Comparison of ENCODE assay signal across 8 cellular contexts in genomic region chr1:16168144-16168496, GRCh38. TPM values are rescaled to one million over a fixed set of nuclear protein-coding genes. Genes with fewer than 3 reads are reported as not detected.
DNase-seq lines count a peak whose midpoint lies in the region; ATAC-seq and TF ChIP-seq lines count a peak whose summit lies in the region.
"Not testable (repeated sequence)": the region's sequence is repeated elsewhere in the genome, so short reads cannot be mapped to it uniquely, and the experiment has no call there.

No MANE protein-coding gene starts in this region.

- not testable (repeated sequence) for H3K9me3 Mint-ChIP-seq in CD4-positive, alpha-beta T cell; activated naive CD8-positive, alpha-beta T cell (ENCODE audit: low read depth); endodermal cell

- not testable (repeated sequence) for H3K27ac ChIP-seq in CD4-positive, alpha-beta T cell (ENCODE audit: low read depth, low read length); HUES64 (ENCODE audit: low read depth, low read length); endodermal cell (ENCODE audit: low read depth, low read length)
- H3K27ac ChIP-seq in stomach = peak overlapping the region in 3 of 5 donors; percentile 72 to 85 (median 81)

- not testable (repeated sequence) for DNase-seq in CD4-positive, alpha-beta T cell; T-helper 17 cell; endodermal cell; stomach
- DNase-seq in left kidney (ENCODE audit: low read depth, low spot score) = peak; percentile 79

- H3K36me3 Mint-ChIP-seq in CD4-positive, alpha-beta T cell (ENCODE audit: low read depth); T-helper 17 cell (ENCODE audit: low read depth); activated naive CD8-positive, alpha-beta T cell; endodermal cell (ENCODE audit: low read depth): not testable (repeated sequence)

- not testable (repeated sequence) for TF ChIP-seq CTCF in CD4-positive, alpha-beta T cell (IDR thresholded peaks at IDR 0.05); endodermal cell (conservative IDR thresholded peaks at IDR 0.05); stomach (IDR thresholded peaks at IDR 0.05)

- POLR2A ChIA-PET in CD4-positive, alpha-beta T cell (lab: Charles Lee) = interaction anchor here (0.9 to 1.4 kb wide), 4 partner anchors 8 to 49 kb away, joined by 3 to 5 read pairs (median 4); partner anchors contain the start of gene EPHA2

- not testable (repeated sequence) for H3K9ac ChIP-seq in HUES64 (ENCODE audit: low read depth, low read length); endodermal cell (ENCODE audit: extremely low read depth, low read length, poor library complexity, severe bottlenecking)

- CTCF ChIA-PET in CD4-positive, alpha-beta T cell (lab: Charles Lee) = not testable (repeated sequence)

- H3K27ac Mint-ChIP-seq in CD4-positive, alpha-beta T cell = peak overlapping the region; percentile 16
- H3K27ac Mint-ChIP-seq in T-helper 17 cell (peak overlapping the region; percentile 53), endodermal cell (peak overlapping the region; percentile 80)
- H3K27ac Mint-ChIP-seq in activated naive CD8-positive, alpha-beta T cell = not testable (repeated sequence)

- H3K27me3 ChIP-seq in CD4-positive, alpha-beta T cell (ENCODE audit: control insufficient read depth, insufficient read depth, low read length); HUES64 (ENCODE audit: insufficient read depth, low read length); endodermal cell (ENCODE audit: control insufficient read depth, insufficient read depth, low read length, poor library complexity, severe bottlenecking); neuron (ENCODE audit: insufficient read depth, low read length); stomach: not testable (repeated sequence)

- H3K4me3 Mint-ChIP-seq in CD4-positive, alpha-beta T cell = peak overlapping the region; percentile 70
- H3K4me3 Mint-ChIP-seq in T-helper 17 cell (peak overlapping the region; percentile 79), endodermal cell (peak overlapping the region; percentile 60)
- H3K4me3 Mint-ChIP-seq in activated naive CD8-positive, alpha-beta T cell = peak overlapping the region; percentile 77

- peak overlapping the region; percentile 53 for H3K4me3 ChIP-seq in HUES64 (ENCODE audit: low read length)
- H3K4me3 ChIP-seq in endodermal cell (ENCODE audit: low read length) = not testable (repeated sequence)
- H3K4me3 ChIP-seq in neuron (ENCODE audit: low read length) = peak overlapping the region; percentile 45
- H3K4me3 ChIP-seq in stomach = peak overlapping the region; percentile 53 to 60 (median 55)

- not testable (repeated sequence) for TF ChIP-seq EP300 in stomach (IDR thresholded peaks at IDR 0.05)

- H3K27me3 Mint-ChIP-seq in CD4-positive, alpha-beta T cell; T-helper 17 cell; activated naive CD8-positive, alpha-beta T cell; endodermal cell (ENCODE audit: insufficient read depth): not testable (repeated sequence)

- peaks cover 54% of the 10 kb centered on the region for H3K4me1 Mint-ChIP-seq in CD4-positive, alpha-beta T cell (ENCODE audit: low read depth)
- H3K4me1 Mint-ChIP-seq in T-helper 17 cell (peaks cover 29% of the 10 kb centered on the region), endodermal cell (peaks cover 42% of the 10 kb centered on the region)
- peaks cover 41% of the 10 kb centered on the region for H3K4me1 Mint-ChIP-seq in activated naive CD8-positive, alpha-beta T cell (ENCODE audit: low read depth)

- not testable (repeated sequence) for H2AFZ ChIP-seq in neuron (ENCODE audit: low read depth, low read length)

- not testable (repeated sequence) for TF ChIP-seq POLR2A in stomach (IDR thresholded peaks at IDR 0.05)

- not testable (repeated sequence) for H3K36me3 ChIP-seq in HUES64 (ENCODE audit: insufficient read depth, low read length); endodermal cell (ENCODE audit: control insufficient read depth, insufficient read depth, low read length); neuron (ENCODE audit: insufficient read depth, low read length); stomach

- WGBS in HUES64 = 47% methylated on average over 9 of the region's 10 CpGs
- 10 to 56% methylated on average over 2 to 10 of the region's 10 CpGs for WGBS in endodermal cell (ENCODE audit: insufficient coverage in 1 of 2, insufficient read length in 1 of 2), 2 experiments
- WGBS in stomach, 5 donors = 48 to 55% (median 51%) methylated on average over 9 to 10 of the region's 10 CpGs

- H3K9me3 ChIP-seq in CD4-positive, alpha-beta T cell (ENCODE audit: control insufficient read depth, low read length); HUES64 (ENCODE audit: insufficient read depth, low read depth, low read length); T-helper 17 cell (ENCODE audit: control insufficient read depth, low read length, poor library complexity, severe bottlenecking); endodermal cell (ENCODE audit: control insufficient read depth, low read length); neuron (ENCODE audit: low read length); stomach: not testable (repeated sequence)

- H3K4me1 ChIP-seq in HUES64 (ENCODE audit: insufficient read depth, low read length) (peaks cover 18% of the 10 kb centered on the region), endodermal cell (ENCODE audit: control insufficient read depth, insufficient read depth, low read length) (peaks cover 16% of the 10 kb centered on the region), neuron (ENCODE audit: insufficient read depth, low read length) (peaks cover 13% of the 10 kb centered on the region), stomach (peaks cover 17 to 63% (median 35%) of the 10 kb centered on the region in 4 donors)

- ATAC-seq in CD4-positive, alpha-beta T cell (ENCODE audit: poor library complexity); T-helper 17 cell: not testable (repeated sequence)

- intact Hi-C loops in CD4-positive, alpha-beta T cell (cut with DNase I, micrococcal nuclease) = loop anchor here in 1 of 2 experiments (1.0 kb wide), 1 partner anchor 12 kb away; the partner anchor contains the start of gene EPHA2
- intact Hi-C loops in stomach (cut with DNase I; ENCODE audit: low total_unique reads) = not testable (repeated sequence)

RNA-seq across cellular contexts. Expression of gene EPHA2, which starts 12.3 kb away (rescaled TPM):
- under 1 TPM in 1 of 2 experiments, not detected in 1; 0.22 TPM for total RNA-seq in CD4-positive, alpha-beta T cell
- 28.0 TPM for polyA plus RNA-seq in HUES64 (2013, experiment 1 of 2)
- polyA plus RNA-seq in HUES64 (2013, experiment 2 of 2) = 32.0 TPM
- not detected for total RNA-seq in T-helper 17 cell
- 10 to 100 TPM; 56.5 to 64.3 TPM for total RNA-seq in endodermal cell
- polyA plus RNA-seq in endodermal cell (2013, experiment 1 of 2) = 56.0 TPM
- polyA plus RNA-seq in endodermal cell (2013, experiment 2 of 2) = 56.3 TPM
- 100 to 1,000 TPM in 1 of 5 donors, 10 to 100 TPM in 3, 1 to 10 TPM in 1; 6.7 to 200 (median 42.7) TPM for total RNA-seq in stomach
- polyA plus RNA-seq in stomach = 10 to 100 TPM in 2 of 3 donors, 1 to 10 TPM in 1; 4.6 to 30.4 (median 11.0) TPM

RNA-seq across cellular contexts. Expression of gene ARHGEF19, which starts 44.3 kb away (rescaled TPM):
- 1 to 10 TPM; 3.8 to 5.8 TPM for total RNA-seq in CD4-positive, alpha-beta T cell
- polyA plus RNA-seq in HUES64 (2013, experiment 1 of 2) = 12.8 TPM
- 15.7 TPM for polyA plus RNA-seq in HUES64 (2013, experiment 2 of 2)
- 1 to 10 TPM; 9.1 to 9.3 TPM for total RNA-seq in T-helper 17 cell
- total RNA-seq in endodermal cell = 10 to 100 TPM; 14.8 to 17.5 TPM
- polyA plus RNA-seq in endodermal cell (2013, experiment 1 of 2) = 10.2 TPM
- 10.8 TPM for polyA plus RNA-seq in endodermal cell (2013, experiment 2 of 2)
- total RNA-seq in stomach = 10 to 100 TPM in 2 of 5 donors, 1 to 10 TPM in 3; 3.5 to 17.4 (median 8.1) TPM
- 10 to 100 TPM in 1 of 3 donors, 1 to 10 TPM in 2; 9.5 to 20.1 (median 9.5) TPM for polyA plus RNA-seq in stomach

Comparison
In these comparisons a context has a peak if more than half of its experiments do, and no peak if none do; other contexts are left out.
1. RNA of gene EPHA2, which starts 12.3 kb away (total RNA-seq): 56.5 to 64.3 TPM in endodermal cell and 6.7 to 200 TPM in stomach; 0.22 TPM in CD4-positive, alpha-beta T cell and not detected in T-helper 17 cell; every median in the first group is over 4 times any median in the second.
2. Peak in every context shown above with its lines, with median percentiles within 50 percentile points of each other: H3K4me3 Mint-ChIP-seq.